In the genomic region with DNA sequence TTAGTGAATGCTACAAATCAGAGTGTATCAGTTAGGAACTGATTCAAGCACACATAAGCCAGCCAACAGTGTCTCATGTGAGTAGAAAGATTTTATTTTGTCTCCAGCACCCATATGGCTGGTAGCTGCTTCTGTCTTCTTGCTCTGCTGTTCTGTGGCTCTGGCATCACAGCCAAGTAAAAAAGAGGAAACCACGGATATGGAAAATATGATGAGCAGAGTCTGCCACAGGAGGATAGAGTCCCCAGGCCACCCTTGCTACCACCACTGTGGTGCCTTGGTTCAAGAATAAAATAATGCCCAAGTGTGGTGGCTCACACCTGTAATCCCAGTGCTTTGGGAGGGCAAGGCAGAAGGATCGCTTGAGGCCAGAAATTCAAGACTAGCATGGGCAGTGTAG, we compare ENCODE assay signal across 1 cellular context.
TF ChIP-seq lines count a peak whose summit lies in the region.

No MANE protein-coding gene starts in this region.

TF ChIP-seq in K562, 482 proteins besides CTCF, POLR2A, EP300 and RAD21 (continued from another document):
- TF ChIP-seq AFF1 (IDR thresholded peaks at IDR 0.05; ENCODE audit: low read depth in 1 of 2, partially characterized antibody in 2 of 2) (no peak), RBFOX2 (IDR thresholded peaks at IDR 0.05; ENCODE audit: low read depth, low read length) (no peak), CREB1 (IDR thresholded peaks at IDR 0.05) (no peak), CREB1 (CRISPR knock-in tag; IDR thresholded peaks at IDR 0.05) (no peak), SPI1 (IDR thresholded peaks at IDR 0.05; ENCODE audit: borderline replicate concordance, low read depth, low read length) (peak; percentile 48; the same call in 1 of the 2 replicates), STAT6 (CRISPR knock-in tag; IDR thresholded peaks at IDR 0.05) (no peak), RREB1 (CRISPR knock-in tag; IDR thresholded peaks at IDR 0.05) (no peak), CBX2 (IDR thresholded peaks at IDR 0.05; ENCODE audit: insufficient read depth, low read length, poor library complexity, severe bottlenecking) (no peak), ZBTB33 (CRISPR knock-in tag; IDR thresholded peaks at IDR 0.05) (0 out of 2 replicates have a peak, but pooled peaks have one; percentile 6), NUFIP1 (IDR thresholded peaks at IDR 0.05; ENCODE audit: partially characterized antibody) (no peak)
- TF ChIP-seq, protein P1, sequence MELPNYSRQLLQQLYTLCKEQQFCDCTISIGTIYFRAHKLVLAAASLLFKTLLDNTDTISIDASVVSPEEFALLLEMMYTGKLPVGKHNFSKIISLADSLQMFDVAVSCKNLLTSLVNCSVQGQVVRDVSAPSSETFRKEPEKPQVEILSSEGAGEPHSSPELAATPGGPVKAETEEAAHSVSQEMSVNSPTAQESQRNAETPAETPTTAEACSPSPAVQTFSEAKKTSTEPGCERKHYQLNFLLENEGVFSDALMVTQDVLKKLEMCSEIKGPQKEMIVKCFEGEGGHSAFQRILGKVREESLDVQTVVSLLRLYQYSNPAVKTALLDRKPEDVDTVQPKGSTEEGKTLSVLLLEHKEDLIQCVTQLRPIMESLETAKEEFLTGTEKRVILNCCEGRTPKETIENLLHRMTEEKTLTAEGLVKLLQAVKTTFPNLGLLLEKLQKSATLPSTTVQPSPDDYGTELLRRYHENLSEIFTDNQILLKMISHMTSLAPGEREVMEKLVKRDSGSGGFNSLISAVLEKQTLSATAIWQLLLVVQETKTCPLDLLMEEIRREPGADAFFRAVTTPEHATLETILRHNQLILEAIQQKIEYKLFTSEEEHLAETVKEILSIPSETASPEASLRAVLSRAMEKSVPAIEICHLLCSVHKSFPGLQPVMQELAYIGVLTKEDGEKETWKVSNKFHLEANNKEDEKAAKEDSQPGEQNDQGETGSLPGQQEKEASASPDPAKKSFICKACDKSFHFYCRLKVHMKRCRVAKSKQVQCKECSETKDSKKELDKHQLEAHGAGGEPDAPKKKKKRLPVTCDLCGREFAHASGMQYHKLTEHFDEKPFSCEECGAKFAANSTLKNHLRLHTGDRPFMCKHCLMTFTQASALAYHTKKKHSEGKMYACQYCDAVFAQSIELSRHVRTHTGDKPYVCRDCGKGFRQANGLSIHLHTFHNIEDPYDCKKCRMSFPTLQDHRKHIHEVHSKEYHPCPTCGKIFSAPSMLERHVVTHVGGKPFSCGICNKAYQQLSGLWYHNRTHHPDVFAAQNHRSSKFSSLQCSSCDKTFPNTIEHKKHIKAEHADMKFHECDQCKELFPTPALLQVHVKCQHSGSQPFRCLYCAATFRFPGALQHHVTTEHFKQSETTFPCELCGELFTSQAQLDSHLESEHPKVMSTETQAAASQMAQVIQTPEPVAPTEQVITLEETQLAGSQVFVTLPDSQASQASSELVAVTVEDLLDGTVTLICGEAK (IDR thresholded peaks at IDR 0.05) = no peak
- TF ChIP-seq, protein P1 (CRISPR knock-in tag; IDR thresholded peaks at IDR 0.05) = no peak
- TF ChIP-seq, protein P2, sequence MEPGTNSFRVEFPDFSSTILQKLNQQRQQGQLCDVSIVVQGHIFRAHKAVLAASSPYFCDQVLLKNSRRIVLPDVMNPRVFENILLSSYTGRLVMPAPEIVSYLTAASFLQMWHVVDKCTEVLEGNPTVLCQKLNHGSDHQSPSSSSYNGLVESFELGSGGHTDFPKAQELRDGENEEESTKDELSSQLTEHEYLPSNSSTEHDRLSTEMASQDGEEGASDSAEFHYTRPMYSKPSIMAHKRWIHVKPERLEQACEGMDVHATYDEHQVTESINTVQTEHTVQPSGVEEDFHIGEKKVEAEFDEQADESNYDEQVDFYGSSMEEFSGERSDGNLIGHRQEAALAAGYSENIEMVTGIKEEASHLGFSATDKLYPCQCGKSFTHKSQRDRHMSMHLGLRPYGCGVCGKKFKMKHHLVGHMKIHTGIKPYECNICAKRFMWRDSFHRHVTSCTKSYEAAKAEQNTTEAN (CRISPR knock-in tag; IDR thresholded peaks at IDR 0.05) = no peak
